In genomic region chr15:39456113-39456512, GRCh38 we compare ENCODE assay signal across 21 cellular contexts.
"Had no signal": no experiment of that assay in that cellular context is flagged by ENCODE, and none has a peak within 500 bp of the region (broad histone marks: within the 10 kb centered on the region; RNA-seq: fewer than 3 reads in every experiment).

No MANE protein-coding gene starts in this region.

- H3K36me3 ChIP-seq: neutrophil, transverse colon, uterus had no signal

- H3K27me3 ChIP-seq: body of pancreas, neutrophil, transverse colon, uterus had no signal

- H3K79me2 ChIP-seq: parathyroid adenoma had no signal

- H3K4me1 ChIP-seq: parathyroid adenoma had no signal

- H2AFZ ChIP-seq: parathyroid adenoma had no signal

- FAIRE-seq: frontal cortex, small intestine, TTC549 had no signal

- H3K27ac Mint-ChIP-seq: natural killer cell treated with Interleukin-12 subunit alpha and Interleukin-12 subunit beta and Interleukin-15 and Interleukin-18, amount 100 ng/mL, for 72 hours; stimulated activated naive B cell treated with anti-CD40 and anti-IgM and Interleukin-4, amounts not matched to agents 10 μg/mL and 1 μg/mL and 100 μg/mL, for 72 hours; WTC11 had no signal

- H3K27me3 Mint-ChIP-seq: stimulated activated naive B cell treated with anti-CD40 and anti-IgM and Interleukin-4, amounts not matched to agents 10 μg/mL and 1 μg/mL and 100 μg/mL, for 72 hours had no signal

- DNase-seq: activated CD8-positive, alpha-beta memory T cell treated with anti-CD3 and anti-CD28 coated beads, Interleukin-2, amount 50 U/mL, for 48 hours; activated naive CD4-positive, alpha-beta T cell treated with Interleukin-2 at 50 U/mL for 16 hours; activated T-cell treated with anti-CD3 and anti-CD28 coated beads, Interleukin-2, amount 50 U/mL, for 4 hours; anterior cingulate cortex; effector memory CD4-positive, alpha-beta T cell; glutamatergic neuron; hippocampal formation; left ventricle myocardium superior; midbrain; stimulated activated naive B cell treated with anti-CD40 and anti-IgM and Interleukin-4, amounts not matched to agents 10 μg/mL and 1 μg/mL and 100 μg/mL, for 72 hours; T-helper 1 cell; transverse colon; uterus had no signal

- ATAC-seq: body of pancreas; left ventricle myocardium superior; natural killer cell treated with Interleukin-12 subunit alpha and Interleukin-12 subunit beta and Interleukin-15 and Interleukin-18, amount 100 ng/mL, for 72 hours; stimulated activated naive B cell treated with anti-CD40 and anti-IgM and Interleukin-4, amounts not matched to agents 10 μg/mL and 1 μg/mL and 100 μg/mL, for 72 hours; WTC11 had no signal

- H3K9me3 ChIP-seq: body of pancreas, neutrophil, transverse colon, uterus had no signal

- H3K4me3 Mint-ChIP-seq: activated T-cell treated with anti-CD3 and anti-CD28 coated beads, Interleukin-2, amount 50 U/mL, for 4 hours; natural killer cell treated with Interleukin-12 subunit alpha and Interleukin-12 subunit beta and Interleukin-15 and Interleukin-18, amount 100 ng/mL, for 72 hours; stimulated activated naive B cell treated with anti-CD40 and anti-IgM and Interleukin-4, amounts not matched to agents 10 μg/mL and 1 μg/mL and 100 μg/mL, for 72 hours; WTC11 had no signal

- H3K4me3 ChIP-seq: body of pancreas, transverse colon, uterus had no signal

- H3K36me3 Mint-ChIP-seq: natural killer cell treated with Interleukin-12 subunit alpha and Interleukin-12 subunit beta and Interleukin-15 and Interleukin-18, amount 100 ng/mL, for 72 hours; stimulated activated naive B cell treated with anti-CD40 and anti-IgM and Interleukin-4, amounts not matched to agents 10 μg/mL and 1 μg/mL and 100 μg/mL, for 72 hours; WTC11 had no signal

- H3K9ac ChIP-seq: parathyroid adenoma had no signal

- H3K9me3 Mint-ChIP-seq: activated T-cell treated with anti-CD3 and anti-CD28 coated beads, Interleukin-2, amount 50 U/mL, for 4 hours; natural killer cell treated with Interleukin-12 subunit alpha and Interleukin-12 subunit beta and Interleukin-15 and Interleukin-18, amount 100 ng/mL, for 72 hours; stimulated activated naive B cell treated with anti-CD40 and anti-IgM and Interleukin-4, amounts not matched to agents 10 μg/mL and 1 μg/mL and 100 μg/mL, for 72 hours had no signal

- H3K27ac ChIP-seq: body of pancreas, neutrophil, parathyroid adenoma, transverse colon, uterus had no signal
